Comparison of ENCODE assay signal across 8 cellular contexts in genomic region chr3:9792405-9793160, GRCh38. TPM values are rescaled to one million over a fixed set of nuclear protein-coding genes. Genes with fewer than 3 reads are reported as not detected.
A peak's percentile ranks its signal among the peaks of the same experiment; 100 is the strongest.
DNase-seq lines count a peak whose midpoint lies in the region; ATAC-seq and TF ChIP-seq lines count a peak whose summit lies in the region.

TSS of gene ARPC4 (plus strand) at chr3:9793082. CDS start at chr3:9793122, 40 bp downstream.
A gene with protein sequence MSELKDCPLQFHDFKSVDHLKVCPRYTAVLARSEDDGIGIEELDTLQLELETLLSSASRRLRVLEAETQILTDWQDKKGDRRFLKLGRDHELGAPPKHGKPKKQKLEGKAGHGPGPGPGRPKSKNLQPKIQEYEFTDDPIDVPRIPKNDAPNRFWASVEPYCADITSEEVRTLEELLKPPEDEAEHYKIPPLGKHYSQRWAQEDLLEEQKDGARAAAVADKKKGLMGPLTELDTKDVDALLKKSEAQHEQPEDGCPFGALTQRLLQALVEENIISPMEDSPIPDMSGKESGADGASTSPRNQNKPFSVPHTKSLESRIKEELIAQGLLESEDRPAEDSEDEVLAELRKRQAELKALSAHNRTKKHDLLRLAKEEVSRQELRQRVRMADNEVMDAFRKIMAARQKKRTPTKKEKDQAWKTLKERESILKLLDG (minus strand): TSS chr3:9792473. CDS start chr3:9791466, 1,007 bp downstream.

- no peaks in the 10 kb centered on the region for H3K27me3 ChIP-seq in BJ (ENCODE audit: control insufficient read depth, insufficient read depth, low read length)

- ATAC-seq in GM19324 (IDR thresholded peaks at IDR 0.05; ENCODE audit: low FRiP score, unreplicated experiment) (peak; percentile 90), HG03460 (IDR thresholded peaks at IDR 0.05; ENCODE audit: unreplicated experiment) (peak; percentile 82)

- DNase-seq in BJ (ENCODE audit: low read depth) (peak; percentile 66), NCI-H524 treated with DMSO at 0.1 percent for 48 hours (lab: John Stamatoyannopoulos, UW) (peak; percentile 74), choroid plexus epithelial cell (ENCODE audit: low read depth) (peak; percentile 98), kidney tubule cell (ENCODE audit: low spot score) (peak; percentile 95)
- DNase-seq in activated CD4-positive, alpha-beta T cell treated with anti-CD3 and anti-CD28 coated beads for 4 hours, result peak; percentile 93 to 96
- peak; percentile 73 to 76 for DNase-seq in stimulated activated CD4-positive, alpha-beta T cell treated with anti-CD3 and anti-CD28 coated beads, Interleukin-1b, Interleukin-23, amount 100 ng/mL, for 1 hour (ENCODE audit: low read depth in 2 of 2)

- CTCF ChIA-PET in BJ (lab: Yijun Ruan, JAX), result interaction anchor here (1.0 to 1.1 kb wide), 3 partner anchors 12 to 76 kb away, joined by 3 read pairs; no protein-coding TSS in a partner anchor

- peaks cover 20% of the 10 kb centered on the region for H3K36me3 ChIP-seq in BJ (ENCODE audit: control insufficient read depth, insufficient read depth, low read length)

- TF ChIP-seq CTCF in BJ (IDR thresholded peaks at IDR 0.05; ENCODE audit: insufficient read depth, low read depth, low read length), result no peak
- no peak for TF ChIP-seq CTCF in choroid plexus epithelial cell (conservative IDR thresholded peaks at IDR 0.05; ENCODE audit: low read depth, low read length)

- H3K4me3 ChIP-seq in BJ (ENCODE audit: low read depth, low read length), result peak within 1 kb of the TSS; percentile 100
- H3K4me3 ChIP-seq in choroid plexus epithelial cell (ENCODE audit: low read depth, low read length), result peak within 1 kb of the TSS; percentile 83

- POLR2A ChIA-PET in BJ (lab: Charles Lee), result interaction anchor here (0.5 to 1.0 kb wide), 3 partner anchors 17 to 756 kb away, joined by 3 to 6 read pairs (median 4); no protein-coding TSS in a partner anchor

RNA-seq across cellular contexts. Expression of gene ARPC4, which starts in this region (rescaled TPM):
- polyA plus RNA-seq in BJ (2011; rRNA removed), result 238 and 257 TPM in 2 replicates
- 111 and 168 TPM in 2 replicates for polyA minus RNA-seq in BJ (2011; rRNA and poly(A)+ RNA removed)

RNA-seq across cellular contexts. Expression of the second gene that starts in this region (rescaled TPM):
- 84.6 and 113 TPM in 2 replicates for polyA plus RNA-seq in BJ (2011; rRNA removed)
- polyA minus RNA-seq in BJ (2011; rRNA and poly(A)+ RNA removed), result 48.2 and 71.8 TPM in 2 replicates

Comparison
In these comparisons a context has a peak if more than half of its experiments do, and no peak if none do; other contexts are left out.
1. Peak in every context shown above with its lines: DNase-seq, ATAC-seq and H3K4me3 ChIP-seq.